ENCODE assay signal across 26 cellular contexts in genomic region chr2:226320073-226320948, GRCh38.
"Had no signal": no experiment of that assay in that cellular context is flagged by ENCODE, and none has a peak within 500 bp of the region (broad histone marks: within the 10 kb centered on the region; RNA-seq: fewer than 3 reads in every experiment).

No MANE protein-coding gene starts in this region.

- H3K4me1 ChIP-seq: foreskin keratinocyte, prostate gland, right atrium auricular region, tibial artery had no signal

- H3K27ac ChIP-seq: cardiac muscle cell, foreskin keratinocyte, hepatocyte, prostate gland, right atrium auricular region, tibial artery had no signal

- ATAC-seq: activated CD8-positive, alpha-beta T cell treated with anti-CD3 and anti-CD28 coated beads, Interleukin-2, amount 10 ng/mL, durations not matched to agents 7 days and 5 days; activated naive CD8-positive, alpha-beta T cell treated with anti-CD3 and anti-CD28 coated beads, Interleukin-2, amount 50 U/mL, for 24 hours; foreskin keratinocyte; left lobe of liver; stimulated activated naive CD8-positive, alpha-beta T cell treated with anti-CD3 and anti-CD28 coated beads, Interleukin-15, Interleukin-2, amounts not matched to agents 100 U/mL and 50 U/mL, for 24 hours; T-cell had no signal

- FAIRE-seq: urothelium cell line had no signal

- H3K36me3 ChIP-seq: cardiac muscle cell, prostate gland, right atrium auricular region, tibial artery had no signal

- H3K4me3 ChIP-seq: cardiac muscle cell, hepatocyte, prostate gland, right atrium auricular region, tibial artery had no signal

- DNase-seq: activated CD4-positive, alpha-beta T cell treated with anti-CD3 and anti-CD28 coated beads for 1 hour; activated CD4-positive, alpha-beta T cell treated with anti-CD3 and anti-CD28 coated beads, Interleukin-2, amount 50 U/mL, for 1 hour; activated CD8-positive, alpha-beta T cell treated with anti-CD3 and anti-CD28 coated beads, Interleukin-2, amount 10 ng/mL, durations not matched to agents 7 days and 5 days; activated gamma-delta T cell; activated naive CD4-positive, alpha-beta T cell treated with anti-CD3 and anti-CD28 coated beads, Interleukin-2, amount 50 U/mL, for 16 hours; activated naive CD8-positive, alpha-beta T cell treated with anti-CD3 and anti-CD28 coated beads, Interleukin-2, amount 50 U/mL, for 24 hours; effector CD8-positive, alpha-beta T cell; foreskin keratinocyte; immature natural killer cell; mammary epithelial cell; midbrain; nephron progenitor cell; occipital lobe; stimulated activated CD4-positive, alpha-beta T cell treated with anti-CD3 and anti-CD28 coated beads, Interleukin-12 subunit alpha, Interleukin-12 subunit beta, amount 100 ng/mL, for 4 hours; stimulated activated CD4-positive, alpha-beta T cell treated with anti-CD3 and anti-CD28 coated beads, Interleukin-4, amount 100 ng/mL, for 4 hours; stimulated activated naive CD8-positive, alpha-beta T cell treated with anti-CD3 and anti-CD28 coated beads, Interleukin-15, Interleukin-2, amounts not matched to agents 100 U/mL and 50 U/mL, for 24 hours; substantia nigra; T-cell; T-helper 9 cell; tibial artery had no signal

- H3K9me3 ChIP-seq: prostate gland, right atrium auricular region, tibial artery had no signal

- H3K27me3 ChIP-seq: cardiac muscle cell, foreskin keratinocyte, hepatocyte, right atrium auricular region, tibial artery had no signal
